Comparison of ENCODE assay signal across 8 cellular contexts in the genomic region with DNA sequence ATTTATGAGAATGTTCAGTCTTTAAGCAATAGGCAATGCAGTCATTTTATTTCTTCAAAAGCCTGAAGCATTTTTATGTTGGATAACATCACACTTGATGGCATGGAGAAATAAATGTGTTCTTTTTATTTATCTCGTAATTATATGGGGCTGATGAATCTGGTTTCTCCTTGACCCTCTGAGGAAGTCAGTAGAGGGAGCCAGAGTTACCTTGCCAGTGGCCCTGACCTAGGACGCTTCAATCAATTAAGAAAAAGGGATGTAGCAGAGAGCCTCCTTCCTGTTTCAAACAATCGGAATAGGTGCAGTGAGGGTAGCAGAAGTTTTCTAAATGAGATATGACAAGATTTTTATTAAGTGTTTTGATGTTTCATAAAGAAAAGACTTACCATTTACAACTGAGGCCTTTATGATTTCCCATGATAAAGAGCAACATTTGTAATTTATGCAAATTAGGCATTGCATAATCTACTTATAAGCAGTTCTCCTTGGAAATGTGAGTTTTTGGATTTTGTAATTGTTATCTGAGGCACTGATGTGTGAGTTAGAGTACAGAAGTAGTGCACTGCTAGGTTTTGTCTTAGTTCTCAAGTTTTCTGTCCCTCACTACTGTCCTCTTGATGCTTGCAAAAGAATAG.
DNase-seq lines count a peak whose midpoint lies in the region; ATAC-seq and TF ChIP-seq lines count a peak whose summit lies in the region.

No MANE protein-coding gene starts in this region.

- no peaks in the 10 kb centered on the region for H3K27me3 Mint-ChIP-seq in central memory CD8-positive, alpha-beta T cell
- H3K27me3 Mint-ChIP-seq in nephron (ENCODE audit: low read depth), result no peaks in the 10 kb centered on the region

- H3K4me1 Mint-ChIP-seq in central memory CD8-positive, alpha-beta T cell, result peaks cover 39% of the 10 kb centered on the region
- H3K4me1 Mint-ChIP-seq in nephron, result peaks cover 5% of the 10 kb centered on the region

- H3K27ac Mint-ChIP-seq in central memory CD8-positive, alpha-beta T cell (ENCODE audit: low read depth), result no peak overlapping the region
- H3K27ac Mint-ChIP-seq in nephron, result no peak overlapping the region

- H3K4me3 Mint-ChIP-seq in central memory CD8-positive, alpha-beta T cell, result no peak overlapping the region
- H3K4me3 Mint-ChIP-seq in nephron, result no peak overlapping the region

- no peak for TF ChIP-seq POLR2A in NB4 (IDR thresholded peaks at IDR 0.05; ENCODE audit: extremely low read depth, insufficient read length)

- peak; percentile 55 for TF ChIP-seq CTCF in NB4 (IDR thresholded peaks at IDR 0.05; ENCODE audit: low read depth, low read length)
- TF ChIP-seq CTCF in nephron (IDR thresholded peaks at IDR 0.05; ENCODE audit: unreplicated experiment in 3 of 3), result peak; percentile 24 to 33 (median 28)

- H3K36me3 Mint-ChIP-seq in central memory CD8-positive, alpha-beta T cell (ENCODE audit: insufficient read depth), result no peaks in the 10 kb centered on the region
- H3K36me3 Mint-ChIP-seq in nephron (ENCODE audit: low read depth), result no peaks in the 10 kb centered on the region

- intact Hi-C loops in Right ventricle myocardium superior (cut with DNase I), result no loop called here
- intact Hi-C loops in Right ventricle myocardium inferior (cut with DNase I), result no loop called here

- ATAC-seq in Right ventricle myocardium superior (ENCODE audit: poor library complexity), result peak; percentile 66
- no peak for ATAC-seq in Right ventricle myocardium inferior
- peak; percentile 32 for ATAC-seq in central memory CD8-positive, alpha-beta T cell (replicated peaks; ENCODE audit: extremely low read depth, poor library complexity, severe bottlenecking)

- H3K9me3 Mint-ChIP-seq in central memory CD8-positive, alpha-beta T cell, result no peaks in the 10 kb centered on the region
- H3K9me3 Mint-ChIP-seq in nephron, result no peaks in the 10 kb centered on the region

- DNase-seq in Right ventricle myocardium superior, result no peak
- no peak for DNase-seq in Right ventricle myocardium inferior (ENCODE audit: missing footprints)
- peak; percentile 72 for DNase-seq in NB4 (ENCODE audit: low read depth)
- DNase-seq in central memory CD8-positive, alpha-beta T cell (ENCODE audit: low spot score in 2 of 2), result no peak
- DNase-seq in NCI-H2227 treated with DMSO at 0.1 percent for 48 hours (lab: John Stamatoyannopoulos, UW), result no peak
- DNase-seq in stimulated activated naive CD4-positive, alpha-beta T cell treated with Interleukin-2 at 50 U/mL for 16 hours (lab: John Stamatoyannopoulos, UW), result no peak
- no peak for DNase-seq in mesenteric fat pad (ENCODE audit: low spot score)

- no peak overlapping the region for H3K4me3 ChIP-seq in NB4 (ENCODE audit: low read depth, low read length)
